In genomic region chr19:55261671-55262126, GRCh38 we compare ENCODE assay signal across 1 cellular context.
TF ChIP-seq lines count a peak whose summit lies in the region.

No MANE protein-coding gene starts in this region.

TF ChIP-seq in GM23338, 12 proteins besides CTCF, POLR2A, EP300 and RAD21:
- no peak for TF ChIP-seq REST (IDR thresholded peaks at IDR 0.05; ENCODE audit: unreplicated experiment)
- no peak for TF ChIP-seq ETS1 (IDR thresholded peaks at IDR 0.05)
- peak; percentile 38; the same call in 1 of the 2 replicates for TF ChIP-seq POLR2AphosphoS5 (IDR thresholded peaks at IDR 0.05; ENCODE audit: low read depth)
- no peak for TF ChIP-seq JUNB (IDR thresholded peaks at IDR 0.05; ENCODE audit: unreplicated experiment)
- no peak for TF ChIP-seq ZNF462 (CRISPR knock-in tag; IDR thresholded peaks at IDR 0.05)
- TF ChIP-seq EZH2phosphoT487 (IDR thresholded peaks at IDR 0.05; ENCODE audit: unreplicated experiment): no peak
TF ChIP-seq in GM23338: peak in this region for 1.
